In genomic region chr5:112931473-112931872, GRCh38 we compare ENCODE assay signal across 1 cellular context.
TF ChIP-seq lines count a peak whose summit lies in the region.

No MANE protein-coding gene starts in this region.

TF ChIP-seq in K562, 482 proteins besides CTCF, POLR2A, EP300 and RAD21 (continued from another document and continues in another):
- no peak for TF ChIP-seq MNT (conservative IDR thresholded peaks at IDR 0.05)
- no peak for TF ChIP-seq DLX4 (CRISPR knock-in tag; IDR thresholded peaks at IDR 0.05)
- no peak for TF ChIP-seq CCNT2 (IDR thresholded peaks at IDR 0.05; ENCODE audit: borderline replicate concordance, extremely low read depth, insufficient read length, low read depth, low read length)
- no peak for TF ChIP-seq CEBPZ (IDR thresholded peaks at IDR 0.05; ENCODE audit: borderline replicate concordance, low read depth, low read length)
- no peak for TF ChIP-seq GATAD2B (IDR thresholded peaks at IDR 0.05; ENCODE audit: borderline replicate concordance)
- peak; percentile 59 for TF ChIP-seq MAFG (tag; conservative IDR thresholded peaks at IDR 0.05)
- no peak for TF ChIP-seq RBM17 (IDR thresholded peaks at IDR 0.05; ENCODE audit: borderline replicate concordance, low read depth, low read length)
- no peak for TF ChIP-seq ATF6 (CRISPR knock-in tag; IDR thresholded peaks at IDR 0.05)
- no peak for TF ChIP-seq CREB3 (tag; conservative IDR thresholded peaks at IDR 0.05; ENCODE audit: low read depth)
- no peak for TF ChIP-seq ZNF197 (CRISPR knock-in tag; IDR thresholded peaks at IDR 0.05; ENCODE audit: low read depth)
- no peak for TF ChIP-seq CHD7 (IDR thresholded peaks at IDR 0.05; ENCODE audit: low read depth, low read length)
- TF ChIP-seq PHF8 (IDR thresholded peaks at IDR 0.05; ENCODE audit: borderline replicate concordance, low read length): no peak
- TF ChIP-seq KDM4B (IDR thresholded peaks at IDR 0.05; ENCODE audit: borderline replicate concordance in 2 of 2, low read depth in 1 of 2): peak in 1 of 2 experiments; percentile 55; a peak in 1 of 4 replicates
- no peak for TF ChIP-seq POU5F1 (IDR thresholded peaks at IDR 0.05; ENCODE audit: borderline replicate concordance, low read depth, low read length, partially characterized antibody)
- no peak for TF ChIP-seq ZNF778 (CRISPR knock-in tag; IDR thresholded peaks at IDR 0.05)
- TF ChIP-seq KDM1A (IDR thresholded peaks at IDR 0.05): peak; percentile 96 to 97
- TF ChIP-seq BHLHE40 (IDR thresholded peaks at IDR 0.05; ENCODE audit: low read length): peak; percentile 52
- no peak for TF ChIP-seq HNRNPUL1 (IDR thresholded peaks at IDR 0.05; ENCODE audit: low read length)
- TF ChIP-seq TAF9B (IDR thresholded peaks at IDR 0.05; ENCODE audit: partially characterized antibody): no peak
- TF ChIP-seq TCF7 (IDR thresholded peaks at IDR 0.05; ENCODE audit: borderline replicate concordance): no peak
- no peak for TF ChIP-seq ZNF518B (CRISPR knock-in tag; IDR thresholded peaks at IDR 0.05)
- no peak for TF ChIP-seq ZNF696 (CRISPR knock-in tag; conservative IDR thresholded peaks at IDR 0.05)
- TF ChIP-seq HDGF (IDR thresholded peaks at IDR 0.05): no peak
- TF ChIP-seq SMAD1 (IDR thresholded peaks at IDR 0.05; ENCODE audit: low read depth, low read length, partially characterized antibody): no peak
- no peak for TF ChIP-seq ELF2 (CRISPR knock-in tag; IDR thresholded peaks at IDR 0.05)
- no peak for TF ChIP-seq GATAD2A (IDR thresholded peaks at IDR 0.05)
- no peak for TF ChIP-seq ZNF121 (CRISPR knock-in tag; conservative IDR thresholded peaks at IDR 0.05)
- no peak for TF ChIP-seq ATF4 (CRISPR knock-in tag; IDR thresholded peaks at IDR 0.05)
- TF ChIP-seq RCOR1 (IDR thresholded peaks at IDR 0.05; ENCODE audit: borderline replicate concordance in 1 of 2, low read depth in 2 of 2, low read length in 2 of 2): peak in 1 of 2 experiments; percentile 97; a peak in 2 of 4 replicates
- TF ChIP-seq U2AF2 (optimal IDR thresholded peaks at IDR 0.05; ENCODE audit: low read depth, low read length): no peak
